In genomic region chr2:230418341-230419016, GRCh38 we compare ENCODE assay signal across 9 cellular contexts. TPM values are rescaled to one million over a fixed set of nuclear protein-coding genes. Genes with fewer than 3 reads are reported as not detected.
DNase-seq lines count a peak whose midpoint lies in the region; ATAC-seq, FAIRE-seq and TF ChIP-seq lines count a peak whose summit lies in the region.
"Had no signal": no experiment of that assay in that cellular context is flagged by ENCODE, and none has a peak within 500 bp of the region (broad histone marks: within the 10 kb centered on the region; RNA-seq: fewer than 3 reads in every experiment).

No MANE protein-coding gene starts in this region.

- peak overlapping the region; percentile 77 for H3K4me3 ChIP-seq in SU-DHL-6 (ENCODE audit: insufficient read depth, low read length, poor library complexity, severe bottlenecking)
- H3K4me3 ChIP-seq in fibroblast of lung (replicated peaks in 1 of 4; ENCODE audit: control extremely low read depth in 1 of 4, insufficient read depth in 1 of 4, low read depth in 3 of 4, low read length in 4 of 4) = peak overlapping the region; percentile 71 to 93 (median 82)
- peak overlapping the region; percentile 53 to 66 (median 56) for H3K4me3 ChIP-seq in stomach

- FAIRE-seq in GM19239 (lab: Jason Lieb, UNC) = peak; percentile 82

- no peak for DNase-seq in GM19239 (ENCODE audit: insufficient read length, low spot score)
- DNase-seq in fibroblast of lung (ENCODE audit: low read depth in 2 of 2) = peak; percentile 67 to 83
- no peak for DNase-seq in stomach
- DNase-seq in putamen (ENCODE audit: low spot score) = no peak

- no peak for TF ChIP-seq CTCF in SU-DHL-6 (IDR thresholded peaks at IDR 0.05; ENCODE audit: insufficient read depth, low read length, poor library complexity, severe bottlenecking)
- TF ChIP-seq CTCF in fibroblast of lung (conservative IDR thresholded peaks at IDR 0.05 in 1 of 2, IDR thresholded peaks at IDR 0.05 in 1 of 2; ENCODE audit: low read depth in 1 of 2, low read length in 2 of 2) = no peak
- no peak for TF ChIP-seq CTCF in stomach (IDR thresholded peaks at IDR 0.05)

- H3K9ac ChIP-seq in SU-DHL-6 (ENCODE audit: low read length) (peak overlapping the region; percentile 52), fibroblast of lung (ENCODE audit: insufficient read depth, low read length) (no peak overlapping the region)

- ATAC-seq in HG02852 (IDR thresholded peaks at IDR 0.05; ENCODE audit: unreplicated experiment) (no peak), GM18520 (IDR thresholded peaks at IDR 0.05; ENCODE audit: unreplicated experiment) (no peak), GM21526 (IDR thresholded peaks at IDR 0.05; ENCODE audit: low FRiP score, unreplicated experiment) (no peak)

- WGBS in stomach, 5 donors = 34 to 49% (median 39%) methylated on average over 9 of the region's 9 CpGs

- H3K36me3 ChIP-seq in SU-DHL-6 (ENCODE audit: low read length) (peaks cover 10% of the 10 kb centered on the region), fibroblast of lung (ENCODE audit: control insufficient read depth, insufficient read depth, low read length) (no peaks in the 10 kb centered on the region), stomach (peaks cover 0 to 11% (median 0%) of the 10 kb centered on the region in 4 donors)

- H3F3A ChIP-seq in SU-DHL-6 (ENCODE audit: insufficient read depth) = peaks cover 32% of the 10 kb centered on the region

- H3K27ac ChIP-seq in SU-DHL-6 (ENCODE audit: low read depth, low read length) (peak overlapping the region; percentile 92), fibroblast of lung (ENCODE audit: insufficient read depth, low read length) (peak overlapping the region; percentile 57), stomach (peak overlapping the region in 4 of 5 donors; percentile 33 to 95 (median 76))

- no peak for TF ChIP-seq EP300 in stomach (IDR thresholded peaks at IDR 0.05)

- H3K9me3 ChIP-seq in SU-DHL-6 (ENCODE audit: insufficient read depth, low read length) = no peaks in the 10 kb centered on the region
- H3K9me3 ChIP-seq in fibroblast of lung (ENCODE audit: control insufficient read depth, insufficient read depth, low read depth, low read length) = no peaks in the 10 kb centered on the region
- H3K9me3 ChIP-seq in stomach = no peaks in the 10 kb centered on the region

- no peaks in the 10 kb centered on the region for H3K9me2 ChIP-seq in SU-DHL-6 (replicated peaks; ENCODE audit: insufficient read depth, low read length)

- intact Hi-C loops in stomach (cut with DNase I; ENCODE audit: low total_unique reads) = no loop called here

- H3K27me3 ChIP-seq in SU-DHL-6 (ENCODE audit: low read length) (no peaks in the 10 kb centered on the region), fibroblast of lung (ENCODE audit: control insufficient read depth, insufficient read depth, low read length) (no peaks in the 10 kb centered on the region), stomach (no peaks in the 10 kb centered on the region)

- H3K4me2 ChIP-seq in SU-DHL-6 (ENCODE audit: low read depth, low read length, poor library complexity, severe bottlenecking) = peak overlapping the region; percentile 99
- peak overlapping the region; percentile 98 for H3K4me2 ChIP-seq in fibroblast of lung (ENCODE audit: extremely low read depth, insufficient read depth, low read length)

- H4K20me1 ChIP-seq in SU-DHL-6 (ENCODE audit: low read depth, low read length) = peaks cover 1% of the 10 kb centered on the region; the same call in 1 of the 2 replicates
- no peaks in the 10 kb centered on the region for H4K20me1 ChIP-seq in fibroblast of lung (ENCODE audit: control insufficient read depth, extremely low read depth, insufficient read depth, low read length)

- H3K4me1 ChIP-seq in fibroblast of lung (ENCODE audit: control insufficient read depth, extremely low read depth, insufficient read depth, low read length) = peaks cover 3% of the 10 kb centered on the region
- peaks cover 27 to 84% (median 62%) of the 10 kb centered on the region in 4 donors for H3K4me1 ChIP-seq in stomach

- H3K79me2 ChIP-seq in SU-DHL-6 (ENCODE audit: insufficient read depth, low read length) = peaks cover 70% of the 10 kb centered on the region
- H3K79me2 ChIP-seq in fibroblast of lung (ENCODE audit: control insufficient read depth, insufficient read depth, low read length) = peaks cover 70% of the 10 kb centered on the region

- no peak for TF ChIP-seq POLR2A in stomach (IDR thresholded peaks at IDR 0.05)

- H2AFZ ChIP-seq in SU-DHL-6 (ENCODE audit: low read depth, low read length, severe bottlenecking) (no peak overlapping the region), fibroblast of lung (ENCODE audit: low read length) (no peak overlapping the region)

RNA-seq across cellular contexts. Expression of gene SP100, which starts 2.5 kb away (rescaled TPM):
- total RNA-seq in fibroblast of lung = 93.0 and 120 TPM in 2 replicates
- polyA plus RNA-seq in fibroblast of lung = 73.7 and 106 TPM in 2 replicates
- 59.1 and 77.4 TPM in 2 replicates for polyA plus RNA-seq in fibroblast of lung (2012)
- 9.0 and 13.0 TPM in 2 replicates for polyA minus RNA-seq in fibroblast of lung (ENCODE audit: low replicate concordance)
- total RNA-seq in stomach = 100 to 1,000 TPM in 2 of 5 donors, 10 to 100 TPM in 3; 11.0 to 168 (median 96.8) TPM
- 10 to 100 TPM; 36.5 to 58.8 (median 40.8) TPM for polyA plus RNA-seq in stomach
- total RNA-seq: neural crest cell had no signal

Comparison
In these comparisons a context has a peak if more than half of its experiments do, and no peak if none do; other contexts are left out.
1. DNase-seq: peak in fibroblast of lung (2 of 2); none in GM19239 (single experiment), stomach (single experiment) and putamen (single experiment).
2. Peak in every context shown above with its lines, with median percentiles within 50 percentile points of each other: H3K27ac ChIP-seq and H3K4me3 ChIP-seq.